ENCODE assay signal across 26 cellular contexts in the genomic region with DNA sequence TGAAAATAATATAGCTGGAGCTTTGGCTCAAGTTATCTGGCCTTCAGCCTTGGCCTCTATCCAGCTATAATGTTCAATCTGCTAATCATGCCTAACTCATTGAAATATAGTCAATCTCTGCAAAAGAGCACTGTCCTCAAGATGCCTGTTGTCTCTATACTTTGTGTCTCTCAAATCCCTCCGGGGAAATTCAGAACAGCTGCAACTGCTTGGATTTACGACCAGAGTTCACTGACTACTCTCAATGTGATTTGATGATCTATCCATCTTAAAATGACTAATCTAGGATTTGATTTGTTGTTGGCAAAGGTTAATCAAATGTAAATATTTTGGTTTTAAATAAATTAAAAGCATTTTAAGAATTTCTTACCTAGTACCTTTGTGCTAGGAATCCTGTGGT. TPM values are rescaled to one million over a fixed set of nuclear protein-coding genes. Genes with fewer than 3 reads are reported as not detected.
DNase-seq lines count a peak whose midpoint lies in the region; ATAC-seq and TF ChIP-seq lines count a peak whose summit lies in the region.
"Had no signal": no experiment of that assay in that cellular context is flagged by ENCODE, and none has a peak within 500 bp of the region (broad histone marks: within the 10 kb centered on the region; RNA-seq: fewer than 3 reads in every experiment).

No MANE protein-coding gene starts in this region.

- CTCF ChIA-PET in mammary epithelial cell (lab: Charles Lee; ENCODE audit: low non-redundant PET): no interaction called here

- intact Hi-C loops in mammary epithelial cell (cut with micrococcal nuclease) (no loop called here), breast epithelium (cut with DNase I; ENCODE audit: low total_unique reads) (no loop called here), prostate gland (cut with DNase I) (no loop called here)

- no peak overlapping the region for H3K4me3 ChIP-seq in mammary epithelial cell (replicated peaks in 1 of 3; ENCODE audit: insufficient read depth in 1 of 3, low read depth in 2 of 3, low read length in 3 of 3)
- no peak overlapping the region for H3K4me3 ChIP-seq in breast epithelium
- no peak overlapping the region for H3K4me3 ChIP-seq in RWPE2 (ENCODE audit: severe bottlenecking)
- H3K4me3 ChIP-seq in tibial nerve: no peak overlapping the region
- H3K4me3 ChIP-seq in prostate gland: no peak overlapping the region
- H3K4me3 ChIP-seq: gastrocnemius medialis, GM23338, lung, Peyer's patch, spleen, tibial artery had no signal

- H3K9me3 ChIP-seq in mammary epithelial cell (replicated peaks; ENCODE audit: insufficient read depth, low read length) (no peaks in the 10 kb centered on the region), breast epithelium (no peaks in the 10 kb centered on the region), RWPE2 (ENCODE audit: severe bottlenecking) (no peaks in the 10 kb centered on the region), tibial nerve (no peaks in the 10 kb centered on the region), prostate gland (no peaks in the 10 kb centered on the region)
- H3K9me3 ChIP-seq: gastrocnemius medialis, Peyer's patch, tibial artery had no signal

- DNase-seq in mammary epithelial cell (no peak), breast epithelium (ENCODE audit: low spot score in 2 of 2) (no peak), RWPE2 (ENCODE audit: low spot score) (no peak), left kidney (ENCODE audit: low read depth, low spot score) (peak; percentile 26), HT-29 (ENCODE audit: low spot score) (no peak), tibial nerve (ENCODE audit: low spot score in 2 of 2) (no peak), prostate gland (ENCODE audit: low spot score) (no peak)
- DNase-seq: activated CD4-positive, alpha-beta T cell treated with anti-CD3 and anti-CD28 coated beads, Interleukin-2, amount 50 U/mL, for 1 hour; C1 segment of cervical spinal cord; cerebellar nuclear complex; gastrocnemius medialis; islet precursor cell; NCI-H1930; NK-92 treated with Interleukin-12 subunit alpha and Interleukin-12 subunit beta, amount 100 ng/mL, for 24 hours; Peyer's patch; spleen; stimulated activated CD4-positive, alpha-beta T cell treated with anti-CD3 and anti-CD28 coated beads, Interleukin-4, amount 100 ng/mL, for 24 hours; stimulated activated naive CD4-positive, alpha-beta T cell treated with Interleukin-2 at 50 U/mL for 16 hours; tibial artery had no signal

- H3K9ac ChIP-seq in mammary epithelial cell (ENCODE audit: insufficient read depth, low read length): no peak overlapping the region
- H3K9ac ChIP-seq: KMS-11 had no signal

- TF ChIP-seq EP300 in tibial nerve (IDR thresholded peaks at IDR 0.05): no peak

- no TSS peak for BruUV-seq in mammary epithelial cell (replicated peaks; lab: Mats Ljungman, UMichigan)

- H3K27me3 ChIP-seq in mammary epithelial cell (ENCODE audit: insufficient read depth, low read length) (no peaks in the 10 kb centered on the region), breast epithelium (no peaks in the 10 kb centered on the region), RWPE2 (ENCODE audit: insufficient read depth, poor library complexity, severe bottlenecking) (no peaks in the 10 kb centered on the region), tibial nerve (no peaks in the 10 kb centered on the region), prostate gland (replicated peaks; ENCODE audit: insufficient read depth) (no peaks in the 10 kb centered on the region)
- H3K27me3 ChIP-seq: gastrocnemius medialis, Peyer's patch, tibial artery had no signal

- no peak for TF ChIP-seq CTCF in mammary epithelial cell (conservative IDR thresholded peaks at IDR 0.05 in 1 of 2, IDR thresholded peaks at IDR 0.05 in 1 of 2; ENCODE audit: extremely low read depth in 1 of 2, insufficient read depth in 1 of 2, low read depth in 1 of 2, low read length in 2 of 2)
- no peak for TF ChIP-seq CTCF in breast epithelium (IDR thresholded peaks at IDR 0.05)
- TF ChIP-seq CTCF in RWPE2 (IDR thresholded peaks at IDR 0.05; ENCODE audit: poor library complexity, severe bottlenecking): no peak
- no peak for TF ChIP-seq CTCF in tibial nerve (IDR thresholded peaks at IDR 0.05)
- no peak for TF ChIP-seq CTCF in prostate gland (IDR thresholded peaks at IDR 0.05)

- H3K4me2 ChIP-seq in mammary epithelial cell (ENCODE audit: insufficient read depth, low read depth, low read length): peak overlapping the region; percentile 45
- H3K4me2 ChIP-seq: GM23338, KMS-11 had no signal

- WGBS in mammary epithelial cell (ENCODE audit: low coverage, missing lambda C conversion rate): 11% methylated on average over 2 of the region's 2 CpGs
- 54 to 55% methylated on average over 2 of the region's 2 CpGs for WGBS in tibial nerve, 2 donors
- WGBS in prostate gland: 42% methylated on average over 2 of the region's 2 CpGs

- no peak for TF ChIP-seq POLR2A in breast epithelium (IDR thresholded peaks at IDR 0.05)
- no peak for TF ChIP-seq POLR2A in tibial nerve (IDR thresholded peaks at IDR 0.05)
- TF ChIP-seq POLR2A in prostate gland (IDR thresholded peaks at IDR 0.05): no peak

- in situ Hi-C loops in mammary epithelial cell (cut with MboI; ENCODE audit: low sequenced_read_pairs in 2 of 2): no loop called here

- no peaks in the 10 kb centered on the region for H3K4me1 ChIP-seq in mammary epithelial cell (ENCODE audit: insufficient read depth, low read length)
- H3K4me1 ChIP-seq in breast epithelium: no peaks in the 10 kb centered on the region
- H3K4me1 ChIP-seq in RWPE2 (ENCODE audit: insufficient read depth, poor library complexity, severe bottlenecking): peaks cover 33% of the 10 kb centered on the region
- H3K4me1 ChIP-seq in tibial nerve: peaks cover 0 to 39% (median 5%) of the 10 kb centered on the region in 4 donors
- no peaks in the 10 kb centered on the region for H3K4me1 ChIP-seq in prostate gland (replicated peaks)
- H3K4me1 ChIP-seq: gastrocnemius medialis, Peyer's patch, spleen had no signal

- no peaks in the 10 kb centered on the region for H3K79me2 ChIP-seq in mammary epithelial cell (ENCODE audit: insufficient read depth, low read length)

- H3K36me3 ChIP-seq in mammary epithelial cell (ENCODE audit: insufficient read depth, low read length) (no peaks in the 10 kb centered on the region), breast epithelium (no peaks in the 10 kb centered on the region), RWPE2 (ENCODE audit: low read depth) (no peaks in the 10 kb centered on the region), tibial nerve (no peaks in the 10 kb centered on the region), prostate gland (no peaks in the 10 kb centered on the region)
- H3K36me3 ChIP-seq: gastrocnemius medialis, Peyer's patch, spleen, tibial artery had no signal

- H2AFZ ChIP-seq in mammary epithelial cell (ENCODE audit: low read depth, low read length): no peak overlapping the region

- no peaks in the 10 kb centered on the region for H4K20me1 ChIP-seq in mammary epithelial cell (ENCODE audit: insufficient read depth, low read length)

- dilution Hi-C loops in mammary epithelial cell (cut with HindIII; ENCODE audit: low sequenced_read_pairs): no loop called here

- ATAC-seq in RWPE2 (ENCODE audit: low read depth) (peak; percentile 65), GM19035 (IDR thresholded peaks at IDR 0.05; ENCODE audit: unreplicated experiment) (no peak)
- ATAC-seq: activated naive CD4-positive, alpha-beta T cell treated with anti-CD3 and anti-CD28 coated beads, Interleukin-2, amount 50 U/mL, for 72 hours; GM23338 had no signal

- H3K27ac ChIP-seq in mammary epithelial cell (ENCODE audit: insufficient read depth, low read depth, low read length): no peak overlapping the region
- H3K27ac ChIP-seq in breast epithelium: no peak overlapping the region
- H3K27ac ChIP-seq in RWPE2 (ENCODE audit: poor library complexity, severe bottlenecking): peak overlapping the region; percentile 90
- peak overlapping the region in 1 of 4 donors; percentile 38 for H3K27ac ChIP-seq in tibial nerve
- no peak overlapping the region for H3K27ac ChIP-seq in prostate gland
- H3K27ac ChIP-seq: epithelial cell of prostate, KMS-11, Peyer's patch had no signal

RNA-seq across cellular contexts. Expression of a gene that starts 40.9 kb away (rescaled TPM):
- total RNA-seq in mammary epithelial cell (10 to 100 TPM in 1 of 2 donors, 1 to 10 TPM in 1; 4.5 to 29.8 TPM), breast epithelium (100 to 1,000 TPM in 1 of 3 donors, 10 to 100 TPM in 2; 54.6 to 158 (median 99.0) TPM), tibial nerve (10 to 100 TPM; 53.8 to 97.8 (median 78.8) TPM), prostate gland (1 to 10 TPM; 2.7 to 5.8 TPM)
- polyA plus RNA-seq in mammary epithelial cell: 1.2 TPM
- 8.5 TPM for polyA minus RNA-seq in mammary epithelial cell
- total RNA-seq in HT-29 (2014; rRNA removed; shearing (Covaris generic)): not detected in 2 replicates
- total RNA-seq: T-helper 2 cell treated with Interferon-gamma antibody and Interleukin-4, amounts not matched to agents 100 ng/mL and 5 ng/mL, for 36 hours had no signal
